ENCODE assay signal across 11 cellular contexts in genomic region chr7:35716038-35716803, GRCh38. TPM values are rescaled to one million over a fixed set of nuclear protein-coding genes. Genes with fewer than 3 reads are reported as not detected.
DNase-seq lines count a peak whose midpoint lies in the region; ATAC-seq and TF ChIP-seq lines count a peak whose summit lies in the region.
"Had no signal": no experiment of that assay in that cellular context is flagged by ENCODE, and none has a peak within 500 bp of the region (broad histone marks: within the 10 kb centered on the region; RNA-seq: fewer than 3 reads in every experiment).

No MANE protein-coding gene starts in this region.

- ATAC-seq in naive thymus-derived CD8-positive, alpha-beta T cell = no peak
- no peak for ATAC-seq in HG03521 (IDR thresholded peaks at IDR 0.05; ENCODE audit: unreplicated experiment)
- ATAC-seq: HCT116 had no signal

- no peak for TF ChIP-seq POLR2A in breast epithelium (IDR thresholded peaks at IDR 0.05)

- H3K36me3 Mint-ChIP-seq in MCF 10A (ENCODE audit: insufficient read depth, unreplicated experiment) = no peaks in the 10 kb centered on the region
- H3K36me3 Mint-ChIP-seq in nephron progenitor cell (ENCODE audit: low read depth) = no peaks in the 10 kb centered on the region
- no peaks in the 10 kb centered on the region for H3K36me3 Mint-ChIP-seq in naive thymus-derived CD8-positive, alpha-beta T cell

- H3K4me3 Mint-ChIP-seq in MCF 10A (ENCODE audit: unreplicated experiment) (no peak overlapping the region), nephron progenitor cell (no peak overlapping the region)
- H3K4me3 Mint-ChIP-seq in naive thymus-derived CD8-positive, alpha-beta T cell = no peak overlapping the region

- no peaks in the 10 kb centered on the region for H3K9me3 Mint-ChIP-seq in MCF 10A (ENCODE audit: unreplicated experiment)
- no peaks in the 10 kb centered on the region for H3K9me3 Mint-ChIP-seq in nephron progenitor cell
- no peaks in the 10 kb centered on the region for H3K9me3 Mint-ChIP-seq in naive thymus-derived CD8-positive, alpha-beta T cell

- CTCF ChIA-PET in MCF 10A (lab: Yijun Ruan, JAX) = interaction anchor here (0.7 to 1.4 kb wide), 3 partner anchors 9 to 191 kb away, joined by 3 to 4 read pairs (median 3); no protein-coding TSS in a partner anchor

- H3K4me1 Mint-ChIP-seq in MCF 10A (ENCODE audit: insufficient read depth, unreplicated experiment) = no peaks in the 10 kb centered on the region
- H3K4me1 Mint-ChIP-seq in nephron progenitor cell = no peaks in the 10 kb centered on the region
- H3K4me1 Mint-ChIP-seq in naive thymus-derived CD8-positive, alpha-beta T cell = peaks cover 6 to 15% (median 8%) of the 10 kb centered on the region in 4 donors

- DNase-seq in breast epithelium (ENCODE audit: low spot score in 2 of 2) (no peak), MCF 10A (ENCODE audit: unreplicated experiment) (no peak), fibroblast of the aortic adventitia (ENCODE audit: low read depth) (peak; percentile 76), nephron progenitor cell (no peak), mucosa of gallbladder (ENCODE audit: low spot score) (no peak), GM13977 (ENCODE audit: low spot score) (no peak)
- no peak for DNase-seq in naive thymus-derived CD8-positive, alpha-beta T cell
- DNase-seq: ACHN, SIG-M5 had no signal

- H3K27me3 Mint-ChIP-seq in MCF 10A (ENCODE audit: insufficient read depth, unreplicated experiment) (peaks cover under 1% of the 10 kb centered on the region), nephron progenitor cell (ENCODE audit: low read depth, poor library complexity) (peaks cover 6% of the 10 kb centered on the region)
- no peaks in the 10 kb centered on the region for H3K27me3 Mint-ChIP-seq in naive thymus-derived CD8-positive, alpha-beta T cell

- BruUV-seq in MCF 10A (replicated peaks; lab: Mats Ljungman, UMichigan) = no TSS peak

- no peak for TF ChIP-seq CTCF in breast epithelium (IDR thresholded peaks at IDR 0.05)
- TF ChIP-seq CTCF in MCF 10A (IDR thresholded peaks at IDR 0.05; ENCODE audit: unreplicated experiment) = no peak
- no peak for TF ChIP-seq CTCF in fibroblast of the aortic adventitia (IDR thresholded peaks at IDR 0.05; ENCODE audit: insufficient read depth, low read length)
- TF ChIP-seq CTCF in nephron progenitor cell (IDR thresholded peaks at IDR 0.05) = no peak
- no peak for TF ChIP-seq CTCF in GM13977 (IDR thresholded peaks at IDR 0.05; ENCODE audit: extremely low read depth, insufficient read depth, missing control alignments)

- H3K27ac Mint-ChIP-seq in MCF 10A (ENCODE audit: low read depth, unreplicated experiment) (no peak overlapping the region), nephron progenitor cell (peak overlapping the region; percentile 9)
- peak overlapping the region in 3 of 10 donors; percentile 29 to 56 (median 51) for H3K27ac Mint-ChIP-seq in naive thymus-derived CD8-positive, alpha-beta T cell

- no peaks in the 10 kb centered on the region for H3K27me3 ChIP-seq in breast epithelium

- no peaks in the 10 kb centered on the region for H3K4me1 ChIP-seq in breast epithelium

- POLR2A ChIA-PET in MCF 10A (lab: Yijun Ruan, JAX) = no interaction called here
- POLR2A ChIA-PET in naive thymus-derived CD8-positive, alpha-beta T cell (lab: Charles Lee) = no interaction called here

- H3K4me3 ChIP-seq in breast epithelium (peak overlapping the region; percentile 21 to 45 (median 23)), fibroblast of the aortic adventitia (ENCODE audit: low read depth, low read length) (peak overlapping the region; percentile 40)

- in situ Hi-C loops in GM13977 (cut with MboI; ENCODE audit: low pct_unique_long_range_greater_than_20kb, low sequenced_read_pairs, unreplicated experiment) = no loop called here

- H3K36me3 ChIP-seq in breast epithelium = no peaks in the 10 kb centered on the region

- peak overlapping the region in 1 of 2 donors; percentile 62 for H3K27ac ChIP-seq in breast epithelium

- intact Hi-C loops in breast epithelium (cut with DNase I; ENCODE audit: low total_unique reads) (no loop called here), MCF 10A (cut with micrococcal nuclease) (no loop called here)

- H3K9me3 ChIP-seq in breast epithelium = no peaks in the 10 kb centered on the region

RNA-seq across cellular contexts. Expression of gene HERPUD2, which starts 21.3 kb away (rescaled TPM):
- total RNA-seq in breast epithelium (10 to 100 TPM; 31.1 to 39.7 (median 35.4) TPM), MCF 10A (2022) (28.1 and 29.0 TPM in 2 replicates), fibroblast of the aortic adventitia (ENCODE audit: low replicate concordance) (11.4 and 26.5 TPM in 2 replicates), mucosa of gallbladder (33.6 TPM)
- total RNA-seq in naive thymus-derived CD8-positive, alpha-beta T cell = 10 to 100 TPM; 65.2 to 72.8 TPM
- 10 to 100 TPM; 58.7 to 78.2 (median 75.9) TPM for polyA plus RNA-seq in naive thymus-derived CD8-positive, alpha-beta T cell
